22 cellular contexts compared by ENCODE assay signal in genomic region chr15:55873024-55873745, GRCh38.
DNase-seq lines count a peak whose midpoint lies in the region; ATAC-seq, FAIRE-seq and TF ChIP-seq lines count a peak whose summit lies in the region.
"Had no signal": no experiment of that assay in that cellular context is flagged by ENCODE, and none has a peak within 500 bp of the region (broad histone marks: within the 10 kb centered on the region; RNA-seq: fewer than 3 reads in every experiment).

No MANE protein-coding gene starts in this region.

- H3K9me3 ChIP-seq in pancreas: no peaks in the 10 kb centered on the region
- H3K9me3 ChIP-seq: upper lobe of right lung had no signal

- BruUV-seq in Calu3 (replicated peaks; lab: Mats Ljungman, UMichigan): no TSS peak

- H3K4me3 ChIP-seq in fibroblast of the aortic adventitia (ENCODE audit: low read depth, low read length) (peak overlapping the region; percentile 36), pancreas (no peak overlapping the region)
- H3K4me3 ChIP-seq: MG63, upper lobe of right lung had no signal

- peak overlapping the region; percentile 3 for H3K27ac Mint-ChIP-seq in Calu3 (ENCODE audit: unreplicated experiment)
- H3K27ac Mint-ChIP-seq in activated T-helper 17 cell treated with anti-CD3 and anti-CD28 coated beads, Interleukin-2, amount 50 U/mL, for 72 hours: peak overlapping the region; percentile 34
- H3K27ac Mint-ChIP-seq: activated B cell treated with CpG ODN at 0.5 μM for 24 hours; activated naive CD8-positive, alpha-beta T cell treated with anti-CD3 and anti-CD28 coated beads, Interleukin-2, amount 50 U/mL, for 24 hours; activated T-helper 1 cell treated with anti-CD3 and anti-CD28 coated beads, Interleukin-12 subunit alpha, Interleukin-12 subunit beta, Interleukin-2, Interleukin-4 antibody, amounts not matched to agents 30 ng/mL and 10 ng/mL and 1 ng/mL, durations not matched to agents 14 hours and 24 hours and 36 hours; naive thymus-derived CD4-positive, alpha-beta T cell; stimulated activated naive B cell treated with anti-CD40 and anti-IgM and Interleukin-4, amounts not matched to agents 10 μg/mL and 1 μg/mL and 100 μg/mL, for 72 hours; T-helper 17 cell had no signal

- TF ChIP-seq CTCF in Calu3 (IDR thresholded peaks at IDR 0.05; ENCODE audit: unreplicated experiment) (no peak), fibroblast of the aortic adventitia (IDR thresholded peaks at IDR 0.05; ENCODE audit: insufficient read depth, low read length) (no peak), pancreas (IDR thresholded peaks at IDR 0.05) (no peak)

- H3K27me3 Mint-ChIP-seq in Calu3 (ENCODE audit: unreplicated experiment): no peaks in the 10 kb centered on the region
- no peaks in the 10 kb centered on the region for H3K27me3 Mint-ChIP-seq in activated T-helper 17 cell treated with anti-CD3 and anti-CD28 coated beads, Interleukin-2, amount 50 U/mL, for 72 hours
- H3K27me3 Mint-ChIP-seq: central memory CD8-positive, alpha-beta T cell; naive thymus-derived CD4-positive, alpha-beta T cell; stimulated activated naive B cell treated with anti-CD40 and anti-IgM and Interleukin-4, amounts not matched to agents 10 μg/mL and 1 μg/mL and 100 μg/mL, for 72 hours; T-helper 17 cell had no signal

- H3K9me3 Mint-ChIP-seq in Calu3 (ENCODE audit: low read depth, unreplicated experiment): no peaks in the 10 kb centered on the region
- no peaks in the 10 kb centered on the region for H3K9me3 Mint-ChIP-seq in activated T-helper 17 cell treated with anti-CD3 and anti-CD28 coated beads, Interleukin-2, amount 50 U/mL, for 72 hours
- H3K9me3 Mint-ChIP-seq: activated B cell treated with CpG ODN at 0.5 μM for 24 hours; activated naive CD8-positive, alpha-beta T cell treated with anti-CD3 and anti-CD28 coated beads, Interleukin-2, amount 50 U/mL, for 24 hours; activated T-helper 1 cell treated with anti-CD3 and anti-CD28 coated beads, Interleukin-12 subunit alpha, Interleukin-12 subunit beta, Interleukin-2, Interleukin-4 antibody, amounts not matched to agents 30 ng/mL and 10 ng/mL and 1 ng/mL, durations not matched to agents 14 hours and 24 hours and 36 hours; central memory CD8-positive, alpha-beta T cell; naive thymus-derived CD4-positive, alpha-beta T cell; stimulated activated naive B cell treated with anti-CD40 and anti-IgM and Interleukin-4, amounts not matched to agents 10 μg/mL and 1 μg/mL and 100 μg/mL, for 72 hours had no signal

- H3K4me1 Mint-ChIP-seq in Calu3 (ENCODE audit: low read depth, unreplicated experiment): peaks cover 21% of the 10 kb centered on the region
- no peaks in the 10 kb centered on the region for H3K4me1 Mint-ChIP-seq in activated T-helper 17 cell treated with anti-CD3 and anti-CD28 coated beads, Interleukin-2, amount 50 U/mL, for 72 hours
- H3K4me1 Mint-ChIP-seq: activated B cell treated with CpG ODN at 0.5 μM for 24 hours; activated naive CD8-positive, alpha-beta T cell treated with anti-CD3 and anti-CD28 coated beads, Interleukin-2, amount 50 U/mL, for 24 hours; central memory CD8-positive, alpha-beta T cell; naive thymus-derived CD4-positive, alpha-beta T cell had no signal

- H3K4me1 ChIP-seq in pancreas: no peaks in the 10 kb centered on the region
- H3K4me1 ChIP-seq: upper lobe of right lung had no signal

- intact Hi-C loops in Calu3 (cut with micrococcal nuclease; ENCODE audit: unreplicated experiment): no loop called here
- intact Hi-C loops in pancreas (cut with DNase I): no loop called here

- no peak overlapping the region for H3K4me3 Mint-ChIP-seq in Calu3 (ENCODE audit: low read depth, unreplicated experiment)
- H3K4me3 Mint-ChIP-seq in activated T-helper 17 cell treated with anti-CD3 and anti-CD28 coated beads, Interleukin-2, amount 50 U/mL, for 72 hours: no peak overlapping the region
- H3K4me3 Mint-ChIP-seq: activated B cell treated with CpG ODN at 0.5 μM for 24 hours; activated naive CD8-positive, alpha-beta T cell treated with anti-CD3 and anti-CD28 coated beads, Interleukin-2, amount 50 U/mL, for 24 hours; activated T-helper 1 cell treated with anti-CD3 and anti-CD28 coated beads, Interleukin-12 subunit alpha, Interleukin-12 subunit beta, Interleukin-2, Interleukin-4 antibody, amounts not matched to agents 30 ng/mL and 10 ng/mL and 1 ng/mL, durations not matched to agents 14 hours and 24 hours and 36 hours; central memory CD8-positive, alpha-beta T cell; naive thymus-derived CD4-positive, alpha-beta T cell; stimulated activated naive B cell treated with anti-CD40 and anti-IgM and Interleukin-4, amounts not matched to agents 10 μg/mL and 1 μg/mL and 100 μg/mL, for 72 hours; T-helper 17 cell had no signal

- no peaks in the 10 kb centered on the region for H3K36me3 ChIP-seq in pancreas
- H3K36me3 ChIP-seq: upper lobe of right lung had no signal

- no peaks in the 10 kb centered on the region for H3K27me3 ChIP-seq in pancreas
- H3K27me3 ChIP-seq: MG63, upper lobe of right lung had no signal

- FAIRE-seq in pancreas (lab: Jason Lieb, UNC) (no peak), GM12892 (lab: Jason Lieb, UNC) (no peak)

- CTCF ChIA-PET in Calu3 (lab: Charles Lee): no interaction called here

- 55 to 61% methylated on average over 4 of the region's 4 CpGs for WGBS in pancreas, 2 donors

- no peak for DNase-seq in Calu3
- peak; percentile 68 for DNase-seq in fibroblast of the aortic adventitia (ENCODE audit: low read depth)
- peak; percentile 9 for DNase-seq in renal cortical epithelial cell (ENCODE audit: low read depth)
- DNase-seq in activated CD4-positive, alpha-beta T cell treated with anti-CD3 and anti-CD28 coated beads, Interleukin-2, amount 50 U/mL, for 48 hours: no peak
- DNase-seq in pancreas: no peak
- DNase-seq in GM12892 (ENCODE audit: insufficient read length): no peak
- DNase-seq: activated B cell treated with CpG ODN at 0.5 μM for 24 hours; activated naive CD8-positive, alpha-beta T cell treated with anti-CD3 and anti-CD28 coated beads, Interleukin-2, amount 50 U/mL, for 24 hours; foreskin melanocyte; left ventricle myocardium superior; MG63; naive thymus-derived CD4-positive, alpha-beta T cell; NCI-H187; NCI-H446 treated with DMSO at 0.1 percent for 48 hours; stimulated activated naive B cell treated with anti-CD40 and anti-IgM and Interleukin-4, amounts not matched to agents 10 μg/mL and 1 μg/mL and 100 μg/mL, for 72 hours; T-helper 17 cell; upper lobe of right lung had no signal

- no peak for TF ChIP-seq POLR2A in GM12892 (IDR thresholded peaks at IDR 0.05; ENCODE audit: low read depth, low read length)

- no peak for ATAC-seq in activated T-helper 17 cell treated with anti-CD3 and anti-CD28 coated beads, Interleukin-2, amount 50 U/mL, for 72 hours (replicated peaks)
- ATAC-seq in pancreas (no peak), HG03095 (IDR thresholded peaks at IDR 0.05; ENCODE audit: unreplicated experiment) (no peak)
- ATAC-seq: activated naive CD8-positive, alpha-beta T cell treated with anti-CD3 and anti-CD28 coated beads, Interleukin-2, amount 50 U/mL, for 24 hours; left ventricle myocardium superior; naive thymus-derived CD4-positive, alpha-beta T cell; Right ventricle myocardium inferior; stimulated activated naive B cell treated with anti-CD40 and anti-IgM and Interleukin-4, amounts not matched to agents 10 μg/mL and 1 μg/mL and 100 μg/mL, for 72 hours; T-helper 17 cell; upper lobe of right lung had no signal

- peaks cover 18% of the 10 kb centered on the region for H3K36me3 Mint-ChIP-seq in Calu3 (ENCODE audit: insufficient read depth, unreplicated experiment)
- peaks cover 12% of the 10 kb centered on the region for H3K36me3 Mint-ChIP-seq in activated T-helper 17 cell treated with anti-CD3 and anti-CD28 coated beads, Interleukin-2, amount 50 U/mL, for 72 hours (ENCODE audit: low read depth)
- H3K36me3 Mint-ChIP-seq: stimulated activated naive B cell treated with anti-CD40 and anti-IgM and Interleukin-4, amounts not matched to agents 10 μg/mL and 1 μg/mL and 100 μg/mL, for 72 hours had no signal

- H3K27ac ChIP-seq in pancreas: no peak overlapping the region
- H3K27ac ChIP-seq: upper lobe of right lung had no signal

Comparison
In these comparisons a context has a peak if more than half of its experiments do, and no peak if none do; other contexts are left out.
1. DNase-seq: peak in fibroblast of the aortic adventitia (single experiment) and renal cortical epithelial cell (single experiment); none in Calu3 (single experiment), activated CD4-positive, alpha-beta T cell treated with anti-CD3 and anti-CD28 coated beads, Interleukin-2, amount 50 U/mL, for 48 hours (0 of 2), pancreas (0 of 6) and GM12892 (single experiment).